ENCODE assay signal across 8 cellular contexts in genomic region chr1:165073402-165074007, GRCh38.
DNase-seq lines count a peak whose midpoint lies in the region; ATAC-seq and TF ChIP-seq lines count a peak whose summit lies in the region.

No MANE protein-coding gene starts in this region.

- no peak overlapping the region for H3K27ac ChIP-seq in SK-N-SH (ENCODE audit: low read depth in 2 of 2, low read length in 1 of 2)
- peak overlapping the region; percentile 47 for H3K27ac ChIP-seq in parathyroid adenoma

- peak; percentile 92 for TF ChIP-seq RAD21 in SK-N-SH (IDR thresholded peaks at IDR 0.05; ENCODE audit: low read length)

- H3F3A ChIP-seq in SK-N-SH (replicated peaks; ENCODE audit: insufficient read depth): no peaks in the 10 kb centered on the region

- under 1% methylated on average over 4 of the region's 4 CpGs for WGBS in SK-N-SH (ENCODE audit: low lambda C conversion rate)

- peak; percentile 65 for ATAC-seq in GM21619 (IDR thresholded peaks at IDR 0.05; ENCODE audit: unreplicated experiment)
- ATAC-seq in HG02840 (IDR thresholded peaks at IDR 0.05; ENCODE audit: low FRiP score, unreplicated experiment): no peak

- H3K79me2 ChIP-seq in SK-N-SH (ENCODE audit: insufficient read depth): no peaks in the 10 kb centered on the region
- H3K79me2 ChIP-seq in parathyroid adenoma: no peaks in the 10 kb centered on the region

- H4K20me1 ChIP-seq in SK-N-SH (ENCODE audit: insufficient read depth): no peaks in the 10 kb centered on the region

- H3K4me3 ChIP-seq in SK-N-SH (ENCODE audit: low read depth in 2 of 2, low read length in 1 of 2): no peak overlapping the region; a peak in 1 of 4 replicates
- no peak overlapping the region for H3K4me3 ChIP-seq in parathyroid adenoma (ENCODE audit: low read depth, low read length)

- H3K9ac ChIP-seq in SK-N-SH: no peak overlapping the region
- H3K9ac ChIP-seq in parathyroid adenoma: no peak overlapping the region

- no peak for TF ChIP-seq EP300 in SK-N-SH (IDR thresholded peaks at IDR 0.05; ENCODE audit: borderline replicate concordance in 1 of 2, low read depth in 1 of 2, low read length in 1 of 2)

- H2AFZ ChIP-seq in SK-N-SH (ENCODE audit: low read depth) (no peak overlapping the region), parathyroid adenoma (no peak overlapping the region)

- CTCF ChIA-PET in SK-N-SH (lab: Yijun Ruan, JAX): interaction anchor here (0.6 to 3.1 kb wide), 43 partner anchors 9 to 1719 kb away, joined by 3 to 16 read pairs (median 3); no protein-coding TSS in a partner anchor

- TF ChIP-seq CTCF in SK-N-SH (IDR thresholded peaks at IDR 0.05) (peak; percentile 76), parathyroid adenoma (IDR thresholded peaks at IDR 0.05) (peak; percentile 61)

- H3K9me2 ChIP-seq in SK-N-SH: no peaks in the 10 kb centered on the region

- POLR2A ChIA-PET in SK-N-SH (lab: Yijun Ruan, JAX): no interaction called here

- H3K4me2 ChIP-seq in SK-N-SH (no peak overlapping the region), parathyroid adenoma (ENCODE audit: low read length) (no peak overlapping the region)

- no peaks in the 10 kb centered on the region for H3K9me3 ChIP-seq in SK-N-SH
- no peaks in the 10 kb centered on the region for H3K9me3 ChIP-seq in parathyroid adenoma (ENCODE audit: control insufficient read depth, low read length)

- H3K27me3 ChIP-seq in SK-N-SH (ENCODE audit: insufficient read depth) (no peaks in the 10 kb centered on the region), parathyroid adenoma (ENCODE audit: control insufficient read depth, insufficient read depth, low read length) (no peaks in the 10 kb centered on the region)

- DNase-seq in DMS153 treated with DMSO at 0.1 percent for 48 hours (lab: John Stamatoyannopoulos, UW; ENCODE audit: unreplicated experiment): peak; percentile 90
- DNase-seq in NCI-H1092 (lab: John Stamatoyannopoulos, UW): peak; percentile 22
- peak; percentile 47 for DNase-seq in SK-N-SH
- DNase-seq in fibroblast of the conjunctiva (ENCODE audit: low read depth): peak; percentile 42
- DNase-seq in activated effector memory CD4-positive, alpha-beta T cell treated with anti-CD3 and anti-CD28 coated beads, Interleukin-2, amount 50 U/mL, for 16 hours: no peak

- H3K4me1 ChIP-seq in SK-N-SH (ENCODE audit: control insufficient read depth in 1 of 2, insufficient read depth in 2 of 2, low read depth in 1 of 2, low read length in 1 of 2) (no peaks in the 10 kb centered on the region), parathyroid adenoma (peaks cover 7% of the 10 kb centered on the region)

- H3K36me3 ChIP-seq in SK-N-SH (replicated peaks in 1 of 2; ENCODE audit: control insufficient read depth in 1 of 2, insufficient read depth in 2 of 2, low read length in 1 of 2) (no peaks in the 10 kb centered on the region), parathyroid adenoma (ENCODE audit: control insufficient read depth, insufficient read depth, low read length) (no peaks in the 10 kb centered on the region)

TF ChIP-seq in SK-N-SH, 30 proteins besides CTCF, POLR2A, EP300 and RAD21:
- TF ChIP-seq JUND (IDR thresholded peaks at IDR 0.05) (no peak), TEAD4 (IDR thresholded peaks at IDR 0.05; ENCODE audit: borderline replicate concordance, insufficient read depth) (no peak), SMC3 (IDR thresholded peaks at IDR 0.05; ENCODE audit: low read depth, low read length) (peak; percentile 81)
